24 cellular contexts compared by ENCODE assay signal in the genomic region with DNA sequence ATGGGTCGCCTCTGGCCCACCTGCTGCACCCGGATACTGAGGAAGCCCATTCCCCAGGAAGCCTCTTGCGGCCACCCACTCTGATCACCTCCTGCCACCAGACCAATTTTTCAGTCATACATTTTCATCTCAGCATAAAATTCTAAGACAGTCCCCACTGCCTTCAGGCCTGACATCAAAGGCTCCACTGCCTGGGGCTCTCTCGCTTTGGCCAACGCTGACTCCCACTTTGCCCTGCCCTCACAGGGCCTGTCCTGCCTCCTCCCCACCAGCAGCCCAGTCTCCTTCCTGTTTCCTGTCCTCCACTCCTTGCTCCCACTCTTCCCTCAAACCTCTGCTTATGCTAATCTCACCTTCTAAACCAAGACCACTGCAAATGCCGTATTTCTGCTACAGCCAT.
"Had no signal": no experiment of that assay in that cellular context is flagged by ENCODE, and none has a peak within 500 bp of the region (broad histone marks: within the 10 kb centered on the region; RNA-seq: fewer than 3 reads in every experiment).

No MANE protein-coding gene starts in this region.

- ATAC-seq: activated CD8-positive, alpha-beta T cell treated with anti-CD3 and anti-CD28 coated beads for 36 hours; left colon; SK-N-SH treated with all-trans-retinoic acid at 6 μM for 48 hours; stimulated activated effector memory CD8-positive, alpha-beta T cell treated with anti-CD3 and anti-CD28 coated beads, Interleukin-12 subunit alpha, Interleukin-12 subunit beta, amount 100 ng/mL, for 72 hours had no signal

- H3K4me1 Mint-ChIP-seq: activated CD4-positive, alpha-beta T cell treated with anti-CD3 and anti-CD28 coated beads, Interleukin-2, amount 10 ng/mL, durations not matched to agents 24 days and 14 days; stimulated activated effector memory CD8-positive, alpha-beta T cell treated with anti-CD3 and anti-CD28 coated beads, Interleukin-12 subunit alpha, Interleukin-12 subunit beta, amount 100 ng/mL, for 72 hours had no signal

- DNase-seq: activated CD4-positive, alpha-beta T cell treated with anti-CD3 and anti-CD28 coated beads, Interleukin-2, amount 10 ng/mL, durations not matched to agents 24 days and 14 days; activated CD4-positive, CD25-positive, alpha-beta regulatory T cell; activated CD8-positive, alpha-beta T cell treated with anti-CD3 and anti-CD28 coated beads for 36 hours; activated naive CD4-positive, alpha-beta T cell treated with anti-CD3 and anti-CD28 coated beads for 36 hours; activated T-cell treated with anti-CD3 and anti-CD28 coated beads, Interleukin-2, amount 50 U/mL, for 24 hours; cerebellar nuclear complex; effector CD8-positive, alpha-beta T cell; esophagus squamous epithelium; left colon; sigmoid colon; stimulated activated CD4-positive, alpha-beta T cell treated with anti-CD3 and anti-CD28 coated beads, Interleukin-4, amount 100 ng/mL, for 24 hours; T-helper 1 cell; T-helper 9 cell; upper lobe of right lung had no signal

- H3K4me3 Mint-ChIP-seq: activated CD4-positive, alpha-beta T cell treated with anti-CD3 and anti-CD28 coated beads, Interleukin-2, amount 10 ng/mL, durations not matched to agents 24 days and 14 days; activated CD8-positive, alpha-beta T cell treated with anti-CD3 and anti-CD28 coated beads for 36 hours; activated naive CD4-positive, alpha-beta T cell treated with anti-CD3 and anti-CD28 coated beads for 36 hours; activated T-cell treated with anti-CD3 and anti-CD28 coated beads, Interleukin-2, amount 50 U/mL, for 24 hours; stimulated activated effector memory CD8-positive, alpha-beta T cell treated with anti-CD3 and anti-CD28 coated beads, Interleukin-12 subunit alpha, Interleukin-12 subunit beta, amount 100 ng/mL, for 72 hours had no signal

- H3K27me3 Mint-ChIP-seq: activated CD4-positive, alpha-beta T cell treated with anti-CD3 and anti-CD28 coated beads, Interleukin-2, amount 10 ng/mL, durations not matched to agents 24 days and 14 days; activated CD8-positive, alpha-beta T cell treated with anti-CD3 and anti-CD28 coated beads for 36 hours; activated T-cell treated with anti-CD3 and anti-CD28 coated beads, Interleukin-2, amount 50 U/mL, for 24 hours had no signal

- H3K27me3 ChIP-seq: ascending aorta, breast epithelium, esophagus squamous epithelium, hepatocyte, sigmoid colon, upper lobe of right lung had no signal

- H3K27ac Mint-ChIP-seq: activated CD4-positive, alpha-beta T cell treated with anti-CD3 and anti-CD28 coated beads, Interleukin-2, amount 10 ng/mL, durations not matched to agents 24 days and 14 days; activated CD8-positive, alpha-beta T cell treated with anti-CD3 and anti-CD28 coated beads for 36 hours; activated naive CD4-positive, alpha-beta T cell treated with anti-CD3 and anti-CD28 coated beads for 36 hours; activated T-cell treated with anti-CD3 and anti-CD28 coated beads, Interleukin-2, amount 50 U/mL, for 24 hours; activated T-helper 2 cell treated with anti-CD3 and anti-CD28 coated beads, Interferon-gamma antibody, Interleukin-2, Interleukin-4, amounts not matched to agents 10 μg/mL and 5 μg/mL and 100 μg/mL, durations not matched to agents 14 hours and 24 hours and 36 hours; stimulated activated effector memory CD8-positive, alpha-beta T cell treated with anti-CD3 and anti-CD28 coated beads, Interleukin-12 subunit alpha, Interleukin-12 subunit beta, amount 100 ng/mL, for 72 hours had no signal

- H3K4me1 ChIP-seq: ascending aorta, breast epithelium, esophagus squamous epithelium, sigmoid colon, upper lobe of right lung had no signal

- H2AFZ ChIP-seq: hepatocyte had no signal

- H3K36me3 ChIP-seq: ascending aorta, breast epithelium, esophagus squamous epithelium, sigmoid colon, thoracic aorta, upper lobe of right lung had no signal

- H3K9me3 Mint-ChIP-seq: activated CD4-positive, alpha-beta T cell treated with anti-CD3 and anti-CD28 coated beads, Interleukin-2, amount 10 ng/mL, durations not matched to agents 24 days and 14 days; activated CD8-positive, alpha-beta T cell treated with anti-CD3 and anti-CD28 coated beads for 36 hours; activated naive CD4-positive, alpha-beta T cell treated with anti-CD3 and anti-CD28 coated beads for 36 hours; activated T-cell treated with anti-CD3 and anti-CD28 coated beads, Interleukin-2, amount 50 U/mL, for 24 hours; activated T-helper 2 cell treated with anti-CD3 and anti-CD28 coated beads, Interferon-gamma antibody, Interleukin-2, Interleukin-4, amounts not matched to agents 10 μg/mL and 5 μg/mL and 100 μg/mL, durations not matched to agents 14 hours and 24 hours and 36 hours; stimulated activated effector memory CD8-positive, alpha-beta T cell treated with anti-CD3 and anti-CD28 coated beads, Interleukin-12 subunit alpha, Interleukin-12 subunit beta, amount 100 ng/mL, for 72 hours had no signal

- H3K36me3 Mint-ChIP-seq: stimulated activated effector memory CD8-positive, alpha-beta T cell treated with anti-CD3 and anti-CD28 coated beads, Interleukin-12 subunit alpha, Interleukin-12 subunit beta, amount 100 ng/mL, for 72 hours had no signal

- FAIRE-seq: endothelial cell of umbilical vein, islet of Langerhans had no signal

- H3K4me2 ChIP-seq: hepatocyte had no signal

- H3K4me3 ChIP-seq: ascending aorta, breast epithelium, esophagus squamous epithelium, hepatocyte, lung, sigmoid colon, thoracic aorta, upper lobe of right lung had no signal

- H3K79me2 ChIP-seq: hepatocyte had no signal

- H3K27ac ChIP-seq: ascending aorta, breast epithelium, esophagus squamous epithelium, hepatocyte, sigmoid colon, thoracic aorta, upper lobe of right lung had no signal

- H3K9me3 ChIP-seq: ascending aorta, breast epithelium, esophagus squamous epithelium, sigmoid colon, thoracic aorta, upper lobe of right lung had no signal
